In the genomic region with DNA sequence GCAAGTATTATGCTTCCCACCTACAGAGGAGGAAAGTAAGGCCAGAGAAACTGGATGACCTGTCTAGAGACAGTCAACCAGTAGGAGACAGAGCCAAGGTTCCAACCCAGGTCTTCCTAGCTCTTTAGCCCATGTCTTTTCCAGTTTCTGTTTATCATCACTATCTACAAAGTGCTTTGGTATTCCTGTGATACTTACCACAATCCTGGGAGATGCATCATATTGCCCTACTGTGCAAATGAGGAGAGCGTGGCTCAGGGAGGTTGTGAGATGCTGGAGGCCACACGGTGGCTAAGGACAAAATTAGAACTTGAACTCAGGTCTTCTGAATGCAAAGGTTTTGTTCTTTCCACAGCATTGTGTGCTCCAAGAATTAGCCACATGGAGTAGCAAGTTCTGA, we compare ENCODE assay signal across 21 cellular contexts.
"Had no signal": no experiment of that assay in that cellular context is flagged by ENCODE, and none has a peak within 500 bp of the region (broad histone marks: within the 10 kb centered on the region; RNA-seq: fewer than 3 reads in every experiment).

No MANE protein-coding gene starts in this region.

- H3K9me3 ChIP-seq: lower lobe of right lung, SK-N-SH had no signal

- H3K27ac Mint-ChIP-seq: activated naive CD4-positive, alpha-beta T cell treated with anti-CD3 and anti-CD28 coated beads for 36 hours; activated naive CD8-positive, alpha-beta T cell treated with anti-CD3 and anti-CD28 coated beads, Interleukin-2, amount 10 ng/mL, durations not matched to agents 7 days and 5 days; dendritic cell treated with granulocyte-macrophage colony-stimulating factor and Interleukin-4, amounts not matched to agents 40 ng/mL and 50 ng/mL, for 4 days; naive B cell; progenitor cell of endocrine pancreas; stimulated activated naive CD8-positive, alpha-beta T cell treated with anti-CD3 and anti-CD28 coated beads, Interleukin-15, Interleukin-2, amounts not matched to agents 100 ng/mL and 50 ng/mL, for 24 hours; T-helper 2 cell treated with Interferon-gamma antibody and Interleukin-4, amounts not matched to agents 5 μg/mL and 100 μg/mL, for 36 hours had no signal

- H3K9me3 Mint-ChIP-seq: T-helper 2 cell treated with Interferon-gamma antibody and Interleukin-4, amounts not matched to agents 5 μg/mL and 100 μg/mL, for 36 hours had no signal

- H3K4me3 Mint-ChIP-seq: activated naive CD4-positive, alpha-beta T cell treated with anti-CD3 and anti-CD28 coated beads for 36 hours; activated naive CD8-positive, alpha-beta T cell treated with anti-CD3 and anti-CD28 coated beads, Interleukin-2, amount 10 ng/mL, durations not matched to agents 7 days and 5 days; activated T-cell treated with anti-CD3 and anti-CD28 coated beads, Interleukin-2, amount 50 U/mL, for 4 hours; dendritic cell treated with granulocyte-macrophage colony-stimulating factor and Interleukin-4, amounts not matched to agents 40 ng/mL and 50 ng/mL, for 4 days; naive B cell; neural progenitor cell; stimulated activated naive CD8-positive, alpha-beta T cell treated with anti-CD3 and anti-CD28 coated beads, Interleukin-15, Interleukin-2, amounts not matched to agents 100 ng/mL and 50 ng/mL, for 24 hours; T-helper 2 cell treated with Interferon-gamma antibody and Interleukin-4, amounts not matched to agents 5 μg/mL and 100 μg/mL, for 36 hours had no signal

- H3K4me1 ChIP-seq: lower lobe of right lung had no signal

- H3K27me3 ChIP-seq: cardiac muscle cell, heart right ventricle, neural progenitor cell, tibial artery had no signal

- H3K4me3 ChIP-seq: cardiac muscle cell, heart right ventricle, lower lobe of right lung, neural progenitor cell, tibial artery had no signal

- H3K36me3 ChIP-seq: cardiac muscle cell, heart right ventricle, lower lobe of right lung, neural progenitor cell, tibial artery, WERI-Rb-1 had no signal

- DNase-seq: activated CD4-positive, CD25-positive, alpha-beta regulatory T cell treated with anti-CD3 and anti-CD28 coated beads, Interleukin-2, amount 50 U/mL, for 72 hours; activated naive CD4-positive, alpha-beta T cell treated with anti-CD3 and anti-CD28 coated beads for 36 hours; activated naive CD8-positive, alpha-beta T cell treated with anti-CD3 and anti-CD28 coated beads, Interleukin-2, amount 10 ng/mL, durations not matched to agents 7 days and 5 days; activated T-cell treated with anti-CD3 and anti-CD28 coated beads, Interleukin-2, amount 50 U/mL, for 4 hours; amniotic stem cell; effector CD4-positive, alpha-beta T cell; heart right ventricle; islet precursor cell; lower lobe of right lung; naive B cell; SK-N-SH; stimulated activated CD4-positive, alpha-beta T cell treated with anti-CD3 and anti-CD28 coated beads, Interleukin-12 subunit alpha, Interleukin-12 subunit beta, amount 100 ng/mL, for 4 hours; stimulated activated CD4-positive, alpha-beta T cell treated with anti-CD3 and anti-CD28 coated beads, Interleukin-4, amount 100 ng/mL, for 4 hours; WERI-Rb-1 had no signal

- H3K27ac ChIP-seq: cardiac muscle cell, heart right ventricle, neural progenitor cell, WERI-Rb-1 had no signal

- H3K36me3 Mint-ChIP-seq: activated naive CD8-positive, alpha-beta T cell treated with anti-CD3 and anti-CD28 coated beads, Interleukin-2, amount 10 ng/mL, durations not matched to agents 7 days and 5 days; neural progenitor cell had no signal
